In the genomic region with DNA sequence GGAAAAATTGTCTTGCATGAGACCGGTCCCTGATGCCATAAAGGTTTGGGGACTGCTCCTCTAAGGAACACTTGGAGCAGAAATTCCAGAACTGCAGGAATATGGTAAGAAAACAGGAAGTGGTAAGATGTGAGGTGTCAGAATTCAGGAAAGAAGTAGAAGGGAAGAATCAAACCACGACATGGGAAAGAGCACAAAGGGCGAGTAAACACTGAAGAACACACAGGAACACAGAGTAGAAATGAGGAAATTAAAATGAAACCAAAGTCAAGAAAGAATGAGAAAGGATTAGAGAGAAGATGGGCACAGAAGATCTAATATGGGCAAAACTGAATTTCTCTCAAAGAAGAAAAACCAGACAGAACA, we compare ENCODE assay signal across 8 cellular contexts. TPM values are rescaled to one million over a fixed set of nuclear protein-coding genes. Genes with fewer than 3 reads are reported as not detected.
"Had no signal": no experiment of that assay in that cellular context is flagged by ENCODE, and none has a peak within 500 bp of the region (broad histone marks: within the 10 kb centered on the region; RNA-seq: fewer than 3 reads in every experiment).

No MANE protein-coding gene starts in this region.

RNA-seq across cellular contexts. Expression of a gene that starts 28.5 kb away (rescaled TPM):
- total RNA-seq: activated CD4-positive, alpha-beta memory T cell treated with anti-CD3 and anti-CD28 coated beads, Interleukin-2, amount 10 ng/mL, durations not matched to agents 7 days and 5 days; activated CD8-positive, alpha-beta memory T cell treated with anti-CD3 and anti-CD28 coated beads, Interleukin-2, amount 10 ng/mL, durations not matched to agents 7 days and 5 days; adrenal gland; bronchial epithelial cell; NCI-H460; Right ventricle myocardium superior; T-helper 1 cell treated with Interleukin-12 subunit alpha and Interleukin-12 subunit beta and Interleukin-4 antibody, amounts not matched to agents 30 ng/mL and 1 ng/mL, for 36 hours; T-helper 2 cell treated with Interferon-gamma antibody and Interleukin-4, amounts not matched to agents 100 ng/mL and 5 ng/mL, for 36 hours had no signal
- polyA plus RNA-seq: adrenal gland had no signal
